In the genomic region with DNA sequence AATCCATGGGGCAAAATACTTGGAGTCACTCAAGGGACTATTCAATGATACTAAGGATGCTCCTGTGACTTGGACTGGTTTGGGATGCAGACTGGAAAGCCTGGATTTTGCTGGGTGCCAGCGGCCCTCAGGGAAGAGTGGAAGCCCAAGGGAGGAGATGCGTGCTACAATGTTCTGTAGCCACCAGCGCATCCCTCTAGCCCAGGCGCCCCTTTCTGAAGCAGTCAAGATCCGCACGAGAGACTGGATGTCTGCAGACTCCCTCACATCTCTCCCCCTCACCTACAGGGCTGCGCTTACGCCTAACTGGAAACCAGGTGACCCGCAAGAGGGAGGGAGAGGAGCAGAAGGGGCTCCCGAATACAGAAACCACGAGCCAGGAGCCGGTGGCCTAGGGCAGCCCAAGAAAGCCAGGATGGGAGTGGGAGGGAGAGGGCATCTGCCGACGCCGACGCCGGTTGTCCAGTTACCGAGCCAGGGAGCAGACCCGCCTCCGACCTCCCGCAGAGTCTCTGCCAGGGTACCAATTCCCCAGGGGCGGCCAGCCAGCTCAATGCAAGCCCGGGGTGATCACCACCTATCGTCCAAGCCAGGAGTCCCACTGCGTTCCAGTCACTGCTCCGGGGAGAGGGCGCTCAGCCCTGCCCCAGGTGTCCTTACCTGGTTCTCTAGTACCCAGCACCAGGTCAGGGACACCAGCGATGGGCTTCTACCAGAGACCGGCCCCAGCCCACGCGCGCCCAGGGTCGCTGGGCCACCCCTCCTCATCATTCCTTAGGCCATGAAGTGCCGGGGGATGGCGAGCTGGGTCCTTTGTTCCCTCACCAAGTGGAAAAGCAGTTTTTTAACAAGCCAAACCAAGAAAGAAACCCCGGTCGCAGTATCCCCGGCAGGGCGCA, we compare ENCODE assay signal across 8 cellular contexts. TPM values are rescaled to one million over a fixed set of nuclear protein-coding genes. Genes with fewer than 3 reads are reported as not detected.
DNase-seq lines count a peak whose midpoint lies in the region; ATAC-seq and TF ChIP-seq lines count a peak whose summit lies in the region.

No MANE protein-coding gene starts in this region.

- peaks cover 70% of the 10 kb centered on the region for H3K79me2 ChIP-seq in PC-3 (ENCODE audit: low read length)

- no peaks in the 10 kb centered on the region for H3K36me3 Mint-ChIP-seq in mesothelial cell of epicardium

- no peaks in the 10 kb centered on the region for H3F3A ChIP-seq in PC-3 (ENCODE audit: low read length, unreplicated experiment)

- peaks cover 59% of the 10 kb centered on the region for H3K27me3 Mint-ChIP-seq in mesothelial cell of epicardium (ENCODE audit: low read depth)

- peak; percentile 6 for ATAC-seq in PC-3
- peak; percentile 45 for ATAC-seq in aorta (ENCODE audit: low FRiP score)
- no peak for ATAC-seq in GM18909 (IDR thresholded peaks at IDR 0.05; ENCODE audit: poor library complexity, unreplicated experiment)

- BruUV-seq in PC-3 (replicated peaks; lab: Mats Ljungman, UMichigan), result TSS peak; percentile 32

- DNase-seq in GM13976 (ENCODE audit: low spot score) (peak; percentile 32), PC-3 (peak; percentile 38), mesothelial cell of epicardium (ENCODE audit: low spot score in 2 of 2, unreplicated experiment in 2 of 2) (peak; percentile 18 to 40), aorta (peak; percentile 52 to 84), activated gamma-delta T cell treated with Interleukin-2 at 50 U/mL for 16 hours (no peak), NCI-H526 treated with DMSO at 0.1 percent for 48 hours (lab: John Stamatoyannopoulos, UW) (no peak)
- no peak for DNase-seq in effector memory CD4-positive, alpha-beta T cell

- H3K9me2 ChIP-seq in PC-3 (replicated peaks; ENCODE audit: low read length), result no peaks in the 10 kb centered on the region

- H3K27me3 ChIP-seq in PC-3 (ENCODE audit: low read length), result no peaks in the 10 kb centered on the region
- H3K27me3 ChIP-seq in effector memory CD4-positive, alpha-beta T cell (replicated peaks; ENCODE audit: control insufficient read depth, insufficient read depth, low read length, poor library complexity, severe bottlenecking), result peaks cover 9% of the 10 kb centered on the region
- H3K27me3 ChIP-seq in aorta (ENCODE audit: control insufficient read depth in 1 of 2, insufficient read depth in 2 of 2, low read length in 1 of 2), result no peaks in the 10 kb centered on the region

- H3K27ac ChIP-seq in PC-3 (ENCODE audit: low read length) (peak overlapping the region; percentile 91), aorta (ENCODE audit: low read depth in 1 of 2, low read length in 2 of 2) (no peak overlapping the region)
- no peak overlapping the region for H3K27ac ChIP-seq in effector memory CD4-positive, alpha-beta T cell (ENCODE audit: insufficient read depth, low read length, poor library complexity, severe bottlenecking)

- H2AFZ ChIP-seq in PC-3 (ENCODE audit: low read length), result peak overlapping the region; percentile 22; the same call in 1 of the 2 replicates

- 0 out of 2 replicates have a peak, but pooled peaks cover 7% of the 10 kb centered on the region for H4K20me1 ChIP-seq in PC-3 (ENCODE audit: low read length)

- H3K4me1 ChIP-seq in PC-3 (ENCODE audit: insufficient read depth, low read length) (peaks cover 68% of the 10 kb centered on the region), aorta (ENCODE audit: control insufficient read depth in 1 of 2, insufficient read depth in 2 of 2, low read length in 2 of 2) (peaks cover 0 to 6% of the 10 kb centered on the region in 2 donors)
- peaks cover 6% of the 10 kb centered on the region for H3K4me1 ChIP-seq in effector memory CD4-positive, alpha-beta T cell (ENCODE audit: control insufficient read depth, insufficient read depth, low read length, poor library complexity, severe bottlenecking)

- peak overlapping the region; percentile 99 for H3K9ac ChIP-seq in PC-3 (ENCODE audit: low read length)

- H3K4me2 ChIP-seq in PC-3 (ENCODE audit: low read length), result peak overlapping the region; percentile 99

- POLR2A ChIA-PET in PC-3 (lab: Charles Lee; ENCODE audit: unreplicated experiment), result interaction anchor here (0.6 to 2.0 kb wide), 3 partner anchors 13 to 21 kb away, joined by 3 to 11 read pairs (median 4); no protein-coding TSS in a partner anchor

- H3K36me3 ChIP-seq in PC-3 (ENCODE audit: low read depth, low read length) (peaks cover 24% of the 10 kb centered on the region), aorta (ENCODE audit: control insufficient read depth in 1 of 2, insufficient read depth in 2 of 2, low read length in 1 of 2) (peaks cover 0 to 1% of the 10 kb centered on the region in 2 donors)
- no peaks in the 10 kb centered on the region for H3K36me3 ChIP-seq in effector memory CD4-positive, alpha-beta T cell (ENCODE audit: control insufficient read depth, insufficient read depth, low read length)

- H3K9me3 Mint-ChIP-seq in mesothelial cell of epicardium, result no peaks in the 10 kb centered on the region

- H3K4me1 Mint-ChIP-seq in mesothelial cell of epicardium, result peaks cover 25% of the 10 kb centered on the region

- intact Hi-C loops in PC-3 (cut with micrococcal nuclease), result no loop called here
- intact Hi-C loops in aorta (cut with DNase I), result loop anchor here (5.0 kb wide), 3 partner anchors 52 to 147 kb away; no protein-coding TSS in a partner anchor

- in situ Hi-C loops in GM13976 (cut with MboI; ENCODE audit: low sequenced_read_pairs, unreplicated experiment), result no loop called here

- peak overlapping the region; percentile 21 for H3K27ac Mint-ChIP-seq in mesothelial cell of epicardium

- CTCF ChIA-PET in PC-3 (lab: Charles Lee), result no interaction called here

- peak overlapping the region; percentile 94 for H3K4me3 ChIP-seq in PC-3 (ENCODE audit: low read length)
- peak overlapping the region; percentile 58 for H3K4me3 ChIP-seq in effector memory CD4-positive, alpha-beta T cell (ENCODE audit: insufficient read depth, low read depth, low read length, poor library complexity, severe bottlenecking)
- H3K4me3 ChIP-seq in aorta (ENCODE audit: low read length in 2 of 2), result peak overlapping the region; percentile 89 to 94

- WGBS in aorta, 2 donors, result 14 to 15% methylated on average over 39 of the region's 39 CpGs

- peak overlapping the region; percentile 78 for H3K4me3 Mint-ChIP-seq in mesothelial cell of epicardium

- TF ChIP-seq CTCF in GM13976 (IDR thresholded peaks at IDR 0.05; ENCODE audit: borderline replicate concordance, control extremely low read depth, extremely low read depth, insufficient read depth, missing control alignments) (no peak), PC-3 (conservative IDR thresholded peaks at IDR 0.05; ENCODE audit: low read depth, low read length) (no peak), mesothelial cell of epicardium (IDR thresholded peaks at IDR 0.05; ENCODE audit: unreplicated experiment) (no peak)

- no peaks in the 10 kb centered on the region for H3K9me3 ChIP-seq in PC-3 (ENCODE audit: low read length)
- H3K9me3 ChIP-seq in effector memory CD4-positive, alpha-beta T cell (ENCODE audit: control insufficient read depth, low read length), result no peaks in the 10 kb centered on the region
- H3K9me3 ChIP-seq in aorta (ENCODE audit: control insufficient read depth, low read length), result no peaks in the 10 kb centered on the region

RNA-seq across cellular contexts. Expression of gene NTN4, which starts 1.2 kb away (rescaled TPM):
- total RNA-seq in PC-3 (2014; rRNA removed) (39.6 and 40.3 TPM in 2 replicates), mesothelial cell of epicardium (4.8 to 6.0 TPM (median 5.9 TPM) in 3 replicates), aorta (10 to 100 TPM; 60.9 to 66.7 TPM)
- polyA plus RNA-seq in aorta, result 10 to 100 TPM; 19.5 to 68.9 TPM

Comparison
In these comparisons a context has a peak if more than half of its experiments do, and no peak if none do; other contexts are left out.
1. DNase-seq: peak in GM13976 (single experiment), PC-3 (single experiment), mesothelial cell of epicardium (2 of 2) and aorta (2 of 2); none in effector memory CD4-positive, alpha-beta T cell (0 of 3), activated gamma-delta T cell treated with Interleukin-2 at 50 U/mL for 16 hours (single experiment) and NCI-H526 treated with DMSO at 0.1 percent for 48 hours (single experiment).
2. Peak in every context shown above with its lines, with median percentiles within 50 percentile points of each other: H3K4me3 ChIP-seq.